31 cellular contexts compared by ENCODE assay signal in the genomic region with DNA sequence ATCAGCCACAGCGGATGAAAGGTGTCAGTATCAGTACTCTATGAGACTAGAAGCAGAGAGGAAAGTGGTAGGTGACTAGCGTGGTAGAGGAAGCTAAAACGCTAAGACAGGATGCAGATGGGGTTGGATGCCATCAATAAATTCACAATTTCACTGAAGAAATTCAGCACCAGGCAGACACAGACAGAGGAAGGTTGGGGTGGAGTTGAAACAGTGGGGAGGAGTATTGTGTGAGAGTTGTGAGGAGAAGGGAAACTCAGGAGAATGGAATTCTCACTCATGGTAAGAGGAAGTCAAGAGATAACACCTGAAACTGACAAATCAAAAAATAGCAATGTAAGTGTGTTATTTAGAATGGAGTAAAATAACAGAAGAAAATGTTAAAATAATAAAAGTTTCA.
A peak's percentile ranks its signal among the peaks of the same experiment; 100 is the strongest.
DNase-seq lines count a peak whose midpoint lies in the region; ATAC-seq and TF ChIP-seq lines count a peak whose summit lies in the region.
"Had no signal": no experiment of that assay in that cellular context is flagged by ENCODE, and none has a peak within 500 bp of the region (broad histone marks: within the 10 kb centered on the region; RNA-seq: fewer than 3 reads in every experiment).

No MANE protein-coding gene starts in this region.

- CTCF ChIA-PET in WTC11 (lab: Charles Lee) = interaction anchor here (0.6 kb wide), 1 partner anchor 186 kb away, joined by 3 read pairs; no protein-coding TSS in a partner anchor
- CTCF ChIA-PET in Calu3 (lab: Charles Lee) = interaction anchor here (0.5 kb wide), 1 partner anchor 9 kb away, joined by 4 read pairs; no protein-coding TSS in a partner anchor

- DNase-seq in HPDE6-E6E7 (ENCODE audit: extremely low spot score) (peak; percentile 2), WTC11 (ENCODE audit: low spot score) (no peak), epithelial cell of prostate (ENCODE audit: low read depth, low spot score) (peak; percentile 31), renal cortical epithelial cell (ENCODE audit: low read depth) (peak; percentile 37), Calu3 (no peak), NCI-H345 (lab: John Stamatoyannopoulos, UW) (no peak), cerebellum (ENCODE audit: low spot score) (no peak)
- DNase-seq in stimulated activated CD4-positive, alpha-beta T cell treated with anti-CD3 and anti-CD28 coated beads, Interleukin-15, amount 100 ng/mL, for 24 hours = no peak
- DNase-seq: activated CD4-positive, alpha-beta T cell treated with anti-CD3 and anti-CD28 coated beads for 4 hours; activated CD8-positive, alpha-beta memory T cell treated with anti-CD3 and anti-CD28 coated beads for 24 hours; activated effector memory CD4-positive, alpha-beta T cell treated with Interleukin-2 at 50 U/mL for 16 hours; aorta; CD4-positive, alpha-beta T cell; erythroblast; foreskin melanocyte; HCEC 1CT; heart right ventricle; naive thymus-derived CD4-positive, alpha-beta T cell; NCI-H1436; NCI-H2107; NCI-H446 treated with DMSO at 0.1 percent for 48 hours; NCI-H82; nucleus accumbens; psoas muscle; stimulated activated naive CD8-positive, alpha-beta T cell treated with anti-CD3 and anti-CD28 coated beads, Interleukin-15, Interleukin-2, amounts not matched to agents 100 U/mL and 50 U/mL, for 24 hours; T-helper 2 cell; testis had no signal

- H3K9me3 Mint-ChIP-seq in WTC11 (no peaks in the 10 kb centered on the region), Calu3 (ENCODE audit: low read depth, unreplicated experiment) (peaks cover 6% of the 10 kb centered on the region)
- H3K9me3 Mint-ChIP-seq: CD4-positive, alpha-beta T cell had no signal

- BruUV-seq in Calu3 (replicated peaks; lab: Mats Ljungman, UMichigan) = no TSS peak

- intact Hi-C loops in Calu3 (cut with micrococcal nuclease; ENCODE audit: unreplicated experiment) = no loop called here

- H3K27ac ChIP-seq in epithelial cell of prostate = no peak overlapping the region
- H3K27ac ChIP-seq: heart right ventricle, KMS-11, psoas muscle, SK-N-MC, testis, vagina had no signal

- POLR2A ChIA-PET in WTC11 (lab: Charles Lee) = no interaction called here

- peak; percentile 50 for ATAC-seq in WTC11
- ATAC-seq: heart right ventricle; naive thymus-derived CD4-positive, alpha-beta T cell; psoas muscle; stimulated activated naive CD8-positive, alpha-beta T cell treated with anti-CD3 and anti-CD28 coated beads, Interleukin-15, Interleukin-2, amounts not matched to agents 100 U/mL and 50 U/mL, for 24 hours had no signal

- peak overlapping the region; percentile 42; the same call in 1 of the 2 replicates for H3K27ac Mint-ChIP-seq in WTC11
- H3K27ac Mint-ChIP-seq in Calu3 (ENCODE audit: unreplicated experiment) = no peak overlapping the region
- H3K27ac Mint-ChIP-seq: activated naive CD8-positive, alpha-beta T cell; CD4-positive, alpha-beta T cell; naive thymus-derived CD4-positive, alpha-beta T cell had no signal

- H3K36me3 Mint-ChIP-seq in WTC11 (no peaks in the 10 kb centered on the region), Calu3 (ENCODE audit: insufficient read depth, unreplicated experiment) (no peaks in the 10 kb centered on the region)
- H3K36me3 Mint-ChIP-seq: activated naive CD8-positive, alpha-beta T cell; naive thymus-derived CD4-positive, alpha-beta T cell had no signal

- no peak overlapping the region for H3K4me3 Mint-ChIP-seq in WTC11
- H3K4me3 Mint-ChIP-seq in Calu3 (ENCODE audit: low read depth, unreplicated experiment) = no peak overlapping the region
- H3K4me3 Mint-ChIP-seq: activated naive CD8-positive, alpha-beta T cell; CD4-positive, alpha-beta T cell; naive thymus-derived CD4-positive, alpha-beta T cell had no signal

- H3K27me3 Mint-ChIP-seq in WTC11 (ENCODE audit: low read depth) (no peaks in the 10 kb centered on the region), Calu3 (ENCODE audit: unreplicated experiment) (no peaks in the 10 kb centered on the region)

- TF ChIP-seq CTCF in WTC11 (IDR thresholded peaks at IDR 0.05) (no peak), Calu3 (IDR thresholded peaks at IDR 0.05; ENCODE audit: unreplicated experiment) (no peak)

- H3K4me1 Mint-ChIP-seq in WTC11 = peaks cover 26% of the 10 kb centered on the region
- no peaks in the 10 kb centered on the region for H3K4me1 Mint-ChIP-seq in Calu3 (ENCODE audit: low read depth, unreplicated experiment)

TF ChIP-seq in WTC11, 78 proteins besides CTCF, POLR2A, EP300 and RAD21:
- TF ChIP-seq, protein P1, sequence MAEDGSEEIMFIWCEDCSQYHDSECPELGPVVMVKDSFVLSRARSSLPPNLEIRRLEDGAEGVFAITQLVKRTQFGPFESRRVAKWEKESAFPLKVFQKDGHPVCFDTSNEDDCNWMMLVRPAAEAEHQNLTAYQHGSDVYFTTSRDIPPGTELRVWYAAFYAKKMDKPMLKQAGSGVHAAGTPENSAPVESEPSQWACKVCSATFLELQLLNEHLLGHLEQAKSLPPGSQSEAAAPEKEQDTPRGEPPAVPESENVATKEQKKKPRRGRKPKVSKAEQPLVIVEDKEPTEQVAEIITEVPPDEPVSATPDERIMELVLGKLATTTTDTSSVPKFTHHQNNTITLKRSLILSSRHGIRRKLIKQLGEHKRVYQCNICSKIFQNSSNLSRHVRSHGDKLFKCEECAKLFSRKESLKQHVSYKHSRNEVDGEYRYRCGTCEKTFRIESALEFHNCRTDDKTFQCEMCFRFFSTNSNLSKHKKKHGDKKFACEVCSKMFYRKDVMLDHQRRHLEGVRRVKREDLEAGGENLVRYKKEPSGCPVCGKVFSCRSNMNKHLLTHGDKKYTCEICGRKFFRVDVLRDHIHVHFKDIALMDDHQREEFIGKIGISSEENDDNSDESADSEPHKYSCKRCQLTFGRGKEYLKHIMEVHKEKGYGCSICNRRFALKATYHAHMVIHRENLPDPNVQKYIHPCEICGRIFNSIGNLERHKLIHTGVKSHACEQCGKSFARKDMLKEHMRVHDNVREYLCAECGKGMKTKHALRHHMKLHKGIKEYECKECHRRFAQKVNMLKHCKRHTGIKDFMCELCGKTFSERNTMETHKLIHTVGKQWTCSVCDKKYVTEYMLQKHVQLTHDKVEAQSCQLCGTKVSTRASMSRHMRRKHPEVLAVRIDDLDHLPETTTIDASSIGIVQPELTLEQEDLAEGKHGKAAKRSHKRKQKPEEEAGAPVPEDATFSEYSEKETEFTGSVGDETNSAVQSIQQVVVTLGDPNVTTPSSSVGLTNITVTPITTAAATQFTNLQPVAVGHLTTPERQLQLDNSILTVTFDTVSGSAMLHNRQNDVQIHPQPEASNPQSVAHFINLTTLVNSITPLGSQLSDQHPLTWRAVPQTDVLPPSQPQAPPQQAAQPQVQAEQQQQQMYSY (CRISPR knock-in tag; IDR thresholded peaks at IDR 0.05) = peak; percentile 53
- no peak for TF ChIP-seq MYBL2 (CRISPR knock-in tag; IDR thresholded peaks at IDR 0.05)
TF ChIP-seq in WTC11: peak in this region for 1.

Comparison
In these comparisons a context has a peak if more than half of its experiments do, and no peak if none do; other contexts are left out.
1. DNase-seq: peak in HPDE6-E6E7 (single experiment), epithelial cell of prostate (single experiment) and renal cortical epithelial cell (single experiment); none in WTC11 (single experiment), stimulated activated CD4-positive, alpha-beta T cell treated with anti-CD3 and anti-CD28 coated beads, Interleukin-15, amount 100 ng/mL, for 24 hours (single experiment), Calu3 (single experiment), NCI-H345 (single experiment) and cerebellum (single experiment).